15 cellular contexts compared by ENCODE assay signal in the genomic region with DNA sequence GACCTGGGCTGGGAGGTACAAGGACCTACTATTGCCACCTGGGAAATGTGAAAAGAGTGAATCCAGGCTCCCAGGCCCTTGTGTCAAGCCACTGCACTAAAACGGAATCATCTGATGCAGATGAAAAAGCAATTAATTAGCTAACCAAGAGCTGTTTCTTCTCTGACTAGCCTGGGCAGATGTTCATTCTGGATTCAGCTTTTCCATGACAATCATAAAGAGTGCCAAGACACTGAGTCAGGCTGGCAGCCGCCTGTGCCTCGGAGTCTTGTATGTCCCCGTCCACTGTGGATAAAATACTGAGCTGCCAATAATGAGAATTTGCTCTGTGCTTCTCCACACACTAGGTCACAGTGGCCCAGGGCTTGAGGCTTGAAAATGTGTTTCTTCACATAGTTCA. TPM values are rescaled to one million over a fixed set of nuclear protein-coding genes. Genes with fewer than 3 reads are reported as not detected.
DNase-seq lines count a peak whose midpoint lies in the region; FAIRE-seq and TF ChIP-seq lines count a peak whose summit lies in the region.
"Had no signal": no experiment of that assay in that cellular context is flagged by ENCODE, and none has a peak within 500 bp of the region (broad histone marks: within the 10 kb centered on the region; RNA-seq: fewer than 3 reads in every experiment).

No MANE protein-coding gene starts in this region.

- H2AFZ ChIP-seq in astrocyte (ENCODE audit: low read depth, low read length): no peak overlapping the region

- no peaks in the 10 kb centered on the region for H3K27me3 ChIP-seq in astrocyte (ENCODE audit: insufficient read depth, low read length)
- no peaks in the 10 kb centered on the region for H3K27me3 ChIP-seq in suprapubic skin
- H3K27me3 ChIP-seq: BLaER1, SJCRH30 had no signal

- DNase-seq in HFFc6 (peak; percentile 61), astrocyte (ENCODE audit: low read depth) (peak; percentile 62), immature natural killer cell (no peak), suprapubic skin (ENCODE audit: low spot score in 2 of 2) (peak in 1 of 2 donors; percentile 76), SIG-M5 treated with dmso at 0.1 percent for 504 hours (lab: John Stamatoyannopoulos, UW; ENCODE audit: unreplicated experiment) (no peak), cardiac septum (ENCODE audit: low spot score) (no peak), Calu3 (no peak)
- DNase-seq: activated CD4-positive, alpha-beta T cell treated with anti-CD3 and anti-CD28 coated beads, Interleukin-2, amount 10 ng/mL, durations not matched to agents 7 days and 5 days; activated naive CD4-positive, alpha-beta T cell treated with anti-CD3 and anti-CD28 coated beads, Interleukin-2, amount 10 ng/mL, durations not matched to agents 7 days and 5 days; MV-4-11; NCI-H2081; NCI-H524; SJCRH30 had no signal

- FAIRE-seq in astrocyte (lab: Jason Lieb, UNC): peak; percentile 43

- peaks cover 19% of the 10 kb centered on the region for H3K4me1 ChIP-seq in astrocyte (ENCODE audit: insufficient read depth, low read length)
- H3K4me1 ChIP-seq in suprapubic skin: peaks cover 38% of the 10 kb centered on the region
- H3K4me1 ChIP-seq: prostate gland had no signal

- H3K27ac Mint-ChIP-seq in HFFc6 (peak overlapping the region; percentile 18; the same call in 1 of the 2 replicates), astrocyte (ENCODE audit: unreplicated experiment) (no peak overlapping the region), immature natural killer cell (peak overlapping the region in 4 of 6 donors; percentile 27 to 95 (median 77)), Calu3 (ENCODE audit: unreplicated experiment) (no peak overlapping the region)
- H3K27ac Mint-ChIP-seq: activated CD4-positive, alpha-beta T cell treated with anti-CD3 and anti-CD28 coated beads, Interleukin-2, amount 10 ng/mL, durations not matched to agents 7 days and 5 days; activated naive CD4-positive, alpha-beta T cell treated with anti-CD3 and anti-CD28 coated beads, Interleukin-2, amount 10 ng/mL, durations not matched to agents 7 days and 5 days had no signal

- intact Hi-C loops in cardiac septum (cut with DNase I): no loop called here
- intact Hi-C loops in Calu3 (cut with micrococcal nuclease; ENCODE audit: unreplicated experiment): no loop called here

- H3K27me3 Mint-ChIP-seq in HFFc6 (ENCODE audit: insufficient read depth): no peaks in the 10 kb centered on the region
- no peaks in the 10 kb centered on the region for H3K27me3 Mint-ChIP-seq in astrocyte (ENCODE audit: low read depth, unreplicated experiment)
- peaks cover 0 to 10% (median 7%) of the 10 kb centered on the region in 3 donors for H3K27me3 Mint-ChIP-seq in immature natural killer cell (ENCODE audit: low read depth in 3 of 3)
- H3K27me3 Mint-ChIP-seq in Calu3 (ENCODE audit: unreplicated experiment): no peaks in the 10 kb centered on the region
- H3K27me3 Mint-ChIP-seq: activated CD4-positive, alpha-beta T cell treated with anti-CD3 and anti-CD28 coated beads, Interleukin-2, amount 10 ng/mL, durations not matched to agents 7 days and 5 days; activated naive CD4-positive, alpha-beta T cell treated with anti-CD3 and anti-CD28 coated beads, Interleukin-2, amount 10 ng/mL, durations not matched to agents 7 days and 5 days had no signal

- H3K9me3 Mint-ChIP-seq in HFFc6 (no peaks in the 10 kb centered on the region), astrocyte (ENCODE audit: unreplicated experiment) (no peaks in the 10 kb centered on the region), immature natural killer cell (no peaks in the 10 kb centered on the region), Calu3 (ENCODE audit: low read depth, unreplicated experiment) (no peaks in the 10 kb centered on the region)

- CTCF ChIA-PET in Calu3 (lab: Charles Lee): interaction anchor here (0.6 kb wide), 1 partner anchor 228 kb away, joined by 5 read pairs; no protein-coding TSS in a partner anchor

- no peak overlapping the region for H3K4me2 ChIP-seq in astrocyte (ENCODE audit: low read length)
- H3K4me2 ChIP-seq: BLaER1 had no signal

- 19% methylated on average over 4 of the region's 4 CpGs for WGBS in suprapubic skin

- H3K4me3 ChIP-seq in astrocyte (ENCODE audit: insufficient read depth, low read depth, low read length) (no peak overlapping the region), suprapubic skin (no peak overlapping the region)
- H3K4me3 ChIP-seq: BLaER1, prostate gland, SJCRH30 had no signal

- TF ChIP-seq POLR2A in suprapubic skin (IDR thresholded peaks at IDR 0.05): no peak

- H3K79me2 ChIP-seq in astrocyte (ENCODE audit: insufficient read depth, low read length): no peaks in the 10 kb centered on the region

- no TSS peak for BruUV-seq in Calu3 (replicated peaks; lab: Mats Ljungman, UMichigan)

- H3K4me1 Mint-ChIP-seq in HFFc6 (ENCODE audit: low read depth) (peaks cover 39% of the 10 kb centered on the region), astrocyte (ENCODE audit: low read depth, unreplicated experiment) (peaks cover 15% of the 10 kb centered on the region), immature natural killer cell (peaks cover 64 to 74% of the 10 kb centered on the region in 2 donors), Calu3 (ENCODE audit: low read depth, unreplicated experiment) (peaks cover 30% of the 10 kb centered on the region)

- no peaks in the 10 kb centered on the region for H4K20me1 ChIP-seq in astrocyte (ENCODE audit: insufficient read depth, low read length)
- H4K20me1 ChIP-seq: BLaER1 had no signal

- H3K4me3 Mint-ChIP-seq in HFFc6: no peak overlapping the region
- H3K4me3 Mint-ChIP-seq in astrocyte (ENCODE audit: unreplicated experiment): no peak overlapping the region
- H3K4me3 Mint-ChIP-seq in immature natural killer cell: no peak overlapping the region
- H3K4me3 Mint-ChIP-seq in Calu3 (ENCODE audit: low read depth, unreplicated experiment): no peak overlapping the region
- H3K4me3 Mint-ChIP-seq: activated CD4-positive, alpha-beta T cell treated with anti-CD3 and anti-CD28 coated beads, Interleukin-2, amount 10 ng/mL, durations not matched to agents 7 days and 5 days; activated naive CD4-positive, alpha-beta T cell treated with anti-CD3 and anti-CD28 coated beads, Interleukin-2, amount 10 ng/mL, durations not matched to agents 7 days and 5 days had no signal

- H3K9ac ChIP-seq in astrocyte (ENCODE audit: low read length): no peak overlapping the region
- H3K9ac ChIP-seq: BLaER1 had no signal

- TF ChIP-seq EP300 in suprapubic skin (IDR thresholded peaks at IDR 0.05): no peak

- no peaks in the 10 kb centered on the region for H3K36me3 Mint-ChIP-seq in HFFc6 (ENCODE audit: low read depth)
- H3K36me3 Mint-ChIP-seq in astrocyte (ENCODE audit: low read depth, unreplicated experiment): no peaks in the 10 kb centered on the region
- no peaks in the 10 kb centered on the region for H3K36me3 Mint-ChIP-seq in immature natural killer cell
- no peaks in the 10 kb centered on the region for H3K36me3 Mint-ChIP-seq in Calu3 (ENCODE audit: insufficient read depth, unreplicated experiment)

- no peak overlapping the region for H3K27ac ChIP-seq in astrocyte (ENCODE audit: low read depth, low read length)
- H3K27ac ChIP-seq in suprapubic skin: peak overlapping the region; percentile 63
- H3K27ac ChIP-seq: BLaER1, prostate gland, SJCRH30 had no signal

- no peaks in the 10 kb centered on the region for H3K36me3 ChIP-seq in astrocyte (ENCODE audit: insufficient read depth, low read length)
- H3K36me3 ChIP-seq in suprapubic skin: no peaks in the 10 kb centered on the region
- H3K36me3 ChIP-seq: BLaER1, prostate gland had no signal

- no peaks in the 10 kb centered on the region for H3K9me3 ChIP-seq in astrocyte (ENCODE audit: insufficient read depth, low read depth, low read length)
- H3K9me3 ChIP-seq in suprapubic skin: no peaks in the 10 kb centered on the region
- H3K9me3 ChIP-seq: BLaER1, prostate gland, SJCRH30 had no signal

- TF ChIP-seq CTCF in HFFc6 (IDR thresholded peaks at IDR 0.05) (no peak), astrocyte (IDR thresholded peaks at IDR 0.05; ENCODE audit: insufficient read depth, low read depth, low read length) (no peak), suprapubic skin (IDR thresholded peaks at IDR 0.05) (no peak), Calu3 (IDR thresholded peaks at IDR 0.05; ENCODE audit: unreplicated experiment) (no peak)

RNA-seq across cellular contexts. Expression of a gene that starts 21.7 kb away (rescaled TPM):
- 10 to 100 TPM; 21.0 to 27.0 (median 23.0) TPM for total RNA-seq in HFFc6 (2021; fragmentation: NEBNext Ultra II Directional; extraction: Animal tissue kit (Norgen Biotek cat#: 25700))
- total RNA-seq in astrocyte (16.8 and 17.5 TPM in 2 replicates), suprapubic skin (10 to 100 TPM; 10.3 to 20.6 (median 17.7) TPM), cardiac septum (39.9 TPM), Calu3 (2022) (45.0 and 47.6 TPM in 2 replicates)
- 10 to 100 TPM in 1 of 3 donors, 1 to 10 TPM in 2; 4.7 to 13.5 (median 5.4) TPM for polyA plus RNA-seq in immature natural killer cell

Comparison
In these comparisons a context has a peak if more than half of its experiments do, and no peak if none do; other contexts are left out.
1. DNase-seq: peak in HFFc6 (single experiment) and astrocyte (single experiment); none in immature natural killer cell (0 of 3), SIG-M5 treated with dmso at 0.1 percent for 504 hours (single experiment), cardiac septum (single experiment) and Calu3 (single experiment).
2. H3K27ac Mint-ChIP-seq: peak in HFFc6 (single experiment) and immature natural killer cell (4 of 6); none in astrocyte (single experiment) and Calu3 (single experiment).